In the genomic region with DNA sequence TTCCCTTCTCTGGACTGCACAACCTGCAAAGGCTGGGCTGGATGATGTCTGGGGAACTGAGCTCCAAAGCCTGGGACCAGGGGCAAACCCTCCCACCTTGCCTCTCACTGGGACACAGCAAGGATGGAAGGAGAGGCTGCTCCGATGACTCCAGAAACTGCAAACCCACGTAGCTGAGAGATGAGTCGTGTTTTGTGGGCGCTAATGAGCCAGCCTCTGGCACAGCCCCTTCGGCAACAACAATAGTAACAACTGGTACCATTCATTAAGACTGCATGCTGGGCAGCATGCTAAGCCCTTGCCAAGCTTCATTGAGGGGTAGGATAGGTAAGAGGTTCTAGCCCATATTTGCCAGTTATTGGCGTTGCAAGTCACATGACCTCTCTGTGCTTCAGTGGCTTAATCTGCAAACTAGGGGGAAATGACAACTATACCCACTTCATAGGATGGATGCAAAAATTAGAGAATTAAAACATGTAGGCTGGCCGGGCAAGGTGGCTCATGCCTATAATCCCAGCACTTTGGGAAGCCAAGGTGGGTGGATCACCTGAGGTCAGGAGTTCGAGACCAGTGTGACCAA, we compare ENCODE assay signal across 13 cellular contexts.
A peak's percentile ranks its signal among the peaks of the same experiment; 100 is the strongest.
DNase-seq lines count a peak whose midpoint lies in the region; ATAC-seq lines count a peak whose summit lies in the region.
"Had no signal": no experiment of that assay in that cellular context is flagged by ENCODE, and none has a peak within 500 bp of the region (broad histone marks: within the 10 kb centered on the region; RNA-seq: fewer than 3 reads in every experiment).

No MANE protein-coding gene starts in this region.

- intact Hi-C loops in Right ventricle myocardium superior (cut with DNase I) = no loop called here

- in situ Hi-C loops in Caki2 (cut with HindIII; ENCODE audit: low pct_unique_long_range_greater_than_20kb, low sequenced_read_pairs) = no loop called here

- peak; percentile 30 for DNase-seq in Caki2 (ENCODE audit: low read depth)
- DNase-seq in NCI-H226 = peak; percentile 88
- peak in 37 of 61 donors; percentile 3 to 74 (median 41) for DNase-seq in caudate nucleus (lab: John Stamatoyannopoulos, UW)
- DNase-seq in midbrain (lab: John Stamatoyannopoulos, UW) = peak; percentile 68
- DNase-seq in NCI-H2227 (lab: John Stamatoyannopoulos, UW; ENCODE audit: unreplicated experiment) = no peak
- DNase-seq in DMS79 (lab: John Stamatoyannopoulos, UW) = no peak
- no peak for DNase-seq in Right ventricle myocardium superior
- no peak for DNase-seq in germinal center (ENCODE audit: low spot score)
- DNase-seq: COR-L47, naive B cell, SHP77 had no signal

- no peak for ATAC-seq in Right ventricle myocardium superior (ENCODE audit: poor library complexity)
- ATAC-seq: activated CD4-positive, CD25-positive, alpha-beta regulatory T cell treated with anti-CD3 and anti-CD28 coated beads, Interleukin-2, amount 50 U/mL, for 24 hours; stimulated activated memory B cell treated with anti-CD40 and anti-IgM and Interleukin-4, amounts not matched to agents 10 μg/mL and 1 μg/mL and 100 μg/mL, for 72 hours had no signal

- H3K27ac ChIP-seq in caudate nucleus (ENCODE audit: low read depth, low read length) = peak overlapping the region; percentile 90

Comparison
In these comparisons a context has a peak if more than half of its experiments do, and no peak if none do; other contexts are left out.
1. DNase-seq: peak in Caki2 (single experiment), NCI-H226 (single experiment), caudate nucleus (37 of 61) and midbrain (single experiment); none in NCI-H2227 (single experiment), DMS79 (single experiment), Right ventricle myocardium superior (single experiment) and germinal center (single experiment).